ENCODE assay signal across 8 cellular contexts in the genomic region with DNA sequence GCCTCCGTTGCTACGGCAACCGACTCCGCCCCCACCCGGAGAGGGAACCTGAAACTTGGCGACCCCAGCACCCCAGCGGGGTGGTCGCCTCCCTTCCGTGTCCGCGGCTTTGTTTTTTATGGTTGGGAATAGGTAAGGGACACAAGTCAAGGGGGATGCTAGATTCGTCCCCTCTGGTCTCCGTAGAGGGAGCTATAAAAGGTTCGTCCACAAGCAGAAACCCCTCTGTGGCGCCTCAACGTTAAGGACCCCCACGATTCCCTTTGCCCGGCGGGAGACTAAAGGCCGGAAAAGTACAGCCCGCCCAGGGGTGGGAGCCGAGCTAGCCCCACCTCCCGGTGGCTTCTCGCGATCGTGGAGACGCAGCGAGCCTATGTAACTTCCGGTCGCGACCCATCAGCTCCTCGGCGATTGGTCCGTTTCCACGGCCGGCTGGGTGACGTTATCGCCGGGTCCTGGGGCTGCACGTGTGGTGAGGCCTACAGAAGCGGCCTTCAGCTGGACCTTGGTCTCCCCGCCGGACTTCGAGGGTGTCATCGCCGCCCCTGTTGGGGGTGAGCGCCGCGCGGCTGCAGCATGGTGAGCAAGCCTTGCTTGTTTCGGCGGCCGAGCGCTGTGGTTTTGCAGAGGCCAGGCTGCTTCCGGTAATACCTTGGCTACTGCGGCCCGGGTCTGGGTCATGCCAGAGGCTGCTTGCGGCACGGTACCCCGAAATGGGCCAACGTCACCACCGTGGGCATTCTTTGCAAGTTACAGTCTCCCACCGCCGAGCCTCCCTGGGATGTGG. TPM values are rescaled to one million over a fixed set of nuclear protein-coding genes. Genes with fewer than 3 reads are reported as not detected.
A peak's percentile ranks its signal among the peaks of the same experiment; 100 is the strongest.
DNase-seq lines count a peak whose midpoint lies in the region; ATAC-seq and TF ChIP-seq lines count a peak whose summit lies in the region.

A gene with protein sequence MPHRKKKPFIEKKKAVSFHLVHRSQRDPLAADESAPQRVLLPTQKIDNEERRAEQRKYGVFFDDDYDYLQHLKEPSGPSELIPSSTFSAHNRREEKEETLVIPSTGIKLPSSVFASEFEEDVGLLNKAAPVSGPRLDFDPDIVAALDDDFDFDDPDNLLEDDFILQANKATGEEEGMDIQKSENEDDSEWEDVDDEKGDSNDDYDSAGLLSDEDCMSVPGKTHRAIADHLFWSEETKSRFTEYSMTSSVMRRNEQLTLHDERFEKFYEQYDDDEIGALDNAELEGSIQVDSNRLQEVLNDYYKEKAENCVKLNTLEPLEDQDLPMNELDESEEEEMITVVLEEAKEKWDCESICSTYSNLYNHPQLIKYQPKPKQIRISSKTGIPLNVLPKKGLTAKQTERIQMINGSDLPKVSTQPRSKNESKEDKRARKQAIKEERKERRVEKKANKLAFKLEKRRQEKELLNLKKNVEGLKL (plus strand): TSS at position 437 of the 787 bp plus-strand sequence. CDS start 140 bp downstream, at position 577.

- peaks cover 8 to 36% (median 26%) of the 10 kb centered on the region in 6 donors for H3K4me1 ChIP-seq in spleen

- ATAC-seq in GM19023 (IDR thresholded peaks at IDR 0.05; ENCODE audit: unreplicated experiment) = peak; percentile 100
- peak; percentile 100 for ATAC-seq in HG03280 (IDR thresholded peaks at IDR 0.05; ENCODE audit: unreplicated experiment)

- H3K4me3 ChIP-seq in spleen = peak within 1 kb of the TSS; percentile 67 to 96 (median 82)

- peak in 1 of 3 donors; percentile 49 for TF ChIP-seq POLR2A in spleen (IDR thresholded peaks at IDR 0.05)

- DNase-seq in AG08396 (ENCODE audit: low spot score) (peak; percentile 97), NCI-H345 treated with DMSO at 0.1 percent for 48 hours (lab: John Stamatoyannopoulos, UW; ENCODE audit: unreplicated experiment) (peak; percentile 87), inferior parietal cortex (ENCODE audit: extremely low spot score) (peak; percentile 97), spleen (peak; percentile 98)
- peak; percentile 79 to 84 (median 81) for DNase-seq in activated CD4-positive, CD25-positive, alpha-beta regulatory T cell (lab: John Stamatoyannopoulos, UW)
- DNase-seq in central memory CD4-positive, alpha-beta T cell = peak; percentile 88

- H3K36me3 ChIP-seq in spleen = peaks cover 0 to 37% (median 33%) of the 10 kb centered on the region in 6 donors

- 0% methylated on average over 39 to 64 of the region's 64 CpGs for WGBS in spleen, 5 donors

- intact Hi-C loops in spleen (cut with DNase I; ENCODE audit: low total_unique reads) = loop anchor here (5.0 to 10.0 kb wide), 2 partner anchors 166 to 172 kb away; a partner anchor contains a TSS

- H3K27me3 ChIP-seq in spleen (replicated peaks in 1 of 7) = no peaks in the 10 kb centered on the region

- peak within 1 kb of the TSS; percentile 81 to 96 (median 93) for H3K27ac ChIP-seq in spleen

- peak in 6 of 11 experiments; percentile 18 to 45 (median 30) for TF ChIP-seq CTCF in spleen (IDR thresholded peaks at IDR 0.05 in 8 of 11, conservative IDR thresholded peaks at IDR 0.05 in 3 of 11)

- H3K9me3 ChIP-seq in spleen = no peaks in the 10 kb centered on the region

RNA-seq across cellular contexts. Expression of the gene that starts here (rescaled TPM):
- 10 to 100 TPM; 12.4 to 25.8 (median 19.0) TPM for total RNA-seq in spleen
- polyA plus RNA-seq in spleen = 10 to 100 TPM; 21.4 to 24.5 (median 23.9) TPM

Comparison
In these comparisons a context has a peak if more than half of its experiments do, and no peak if none do; other contexts are left out.
1. Peak in every context shown above with its lines: DNase-seq, ATAC-seq, H3K4me3 ChIP-seq and H3K27ac ChIP-seq.